Comparison of ENCODE assay signal across 1 cellular context in the genomic region with DNA sequence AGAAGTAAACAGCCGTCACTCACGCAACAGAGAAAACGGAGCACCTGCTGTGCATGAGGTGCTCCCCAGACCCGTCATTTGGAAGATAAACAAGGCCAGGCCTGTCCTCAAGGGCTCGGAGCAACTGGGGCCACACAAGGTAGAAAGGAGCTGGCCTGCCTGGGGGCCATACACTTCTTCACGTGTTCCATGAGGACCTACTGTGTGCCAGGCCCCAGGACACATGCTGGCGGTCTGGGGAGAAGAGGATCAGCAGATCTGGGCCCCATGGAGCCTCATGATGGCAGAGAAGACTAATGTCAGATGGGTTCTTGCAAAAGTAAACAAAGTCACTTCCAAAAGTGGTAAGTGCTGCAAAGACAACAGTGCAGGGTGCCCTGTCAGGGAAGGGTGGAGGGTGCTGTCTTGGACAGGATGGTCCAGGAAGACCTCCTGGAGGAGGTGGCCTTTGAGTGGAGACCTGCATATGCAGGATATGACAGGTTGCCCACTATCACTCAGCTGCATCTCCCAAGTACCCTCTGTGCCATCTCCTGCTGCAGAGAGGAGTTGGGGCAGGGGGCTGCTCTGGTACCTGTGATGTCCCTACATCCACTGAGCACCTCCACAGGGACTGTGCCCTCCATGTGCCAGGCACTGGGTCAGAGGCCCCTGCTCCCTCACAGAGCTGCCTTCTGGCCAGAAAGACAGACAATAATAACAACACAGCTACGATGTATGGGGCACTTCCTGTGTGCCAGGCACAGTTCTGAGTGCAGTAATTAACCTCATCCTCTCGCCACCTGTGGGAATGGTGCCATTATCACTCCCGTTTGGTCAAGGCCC.
A peak's percentile ranks its signal among the peaks of the same experiment; 100 is the strongest.
TF ChIP-seq lines count a peak whose summit lies in the region.

No MANE protein-coding gene starts in this region.

TF ChIP-seq in H1, 55 proteins besides CTCF, POLR2A, EP300 and RAD21:
- TF ChIP-seq SUZ12 (IDR thresholded peaks at IDR 0.05; ENCODE audit: low read length) (0 out of 2 replicates have a peak, but pooled peaks have one; percentile 8), MAFK (IDR thresholded peaks at IDR 0.05; ENCODE audit: low read depth, low read length) (no peak)
